In the genomic region with DNA sequence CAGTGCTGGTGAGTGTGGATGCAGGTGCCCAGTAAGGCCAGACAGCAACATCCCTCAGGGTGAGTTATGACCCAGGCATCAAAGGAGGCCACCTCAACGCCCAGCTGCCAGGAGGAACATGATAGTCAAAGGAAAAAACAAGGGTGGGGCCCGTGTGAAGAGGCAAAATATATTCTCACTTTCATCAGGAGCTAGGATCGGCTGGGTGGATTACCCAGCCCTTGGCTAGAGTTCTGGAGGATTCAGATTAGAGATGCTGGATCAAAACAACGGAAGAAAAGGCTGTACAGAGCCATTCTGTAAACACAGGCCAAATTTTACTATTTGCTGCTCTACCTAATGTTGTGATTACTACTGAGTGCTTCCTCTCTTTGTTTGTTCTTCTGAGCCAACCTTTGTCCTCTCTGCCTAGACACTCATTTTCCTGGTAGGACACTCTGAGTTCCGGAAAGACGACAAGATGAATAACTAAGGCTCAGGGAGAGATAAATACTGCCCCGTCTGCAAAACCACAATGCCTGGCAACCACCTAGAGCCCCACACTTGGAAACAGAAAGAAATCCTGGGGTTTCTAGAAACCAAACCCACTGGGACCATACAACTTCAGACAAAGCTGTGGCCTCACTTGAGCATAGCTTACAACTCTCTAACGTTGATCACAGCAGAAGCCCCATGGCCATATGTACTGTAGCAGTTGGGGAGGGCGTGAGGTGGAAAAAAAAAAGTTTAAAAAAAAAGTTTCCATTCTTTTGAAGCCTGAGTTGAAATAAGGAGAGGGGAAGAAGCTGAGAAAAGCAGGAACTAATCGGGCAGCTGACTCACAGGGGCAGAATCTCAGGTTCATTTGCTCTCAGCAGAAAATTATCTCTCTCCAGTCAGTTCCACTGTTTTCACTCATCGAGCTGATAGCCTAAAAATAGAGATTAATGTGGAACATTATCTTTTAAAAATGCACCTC, we compare ENCODE assay signal across 8 cellular contexts. TPM values are rescaled to one million over a fixed set of nuclear protein-coding genes. Genes with fewer than 3 reads are reported as not detected.
A peak's percentile ranks its signal among the peaks of the same experiment; 100 is the strongest.
DNase-seq lines count a peak whose midpoint lies in the region; ATAC-seq lines count a peak whose summit lies in the region.

No MANE protein-coding gene starts in this region.

- H3K27ac Mint-ChIP-seq in activated naive CD4-positive, alpha-beta T cell treated with anti-CD3 and anti-CD28 coated beads, Interleukin-2, amount 10 ng/mL, durations not matched to agents 7 days and 5 days, result peak overlapping the region; percentile 64

- H3K27me3 ChIP-seq in ACC112 (ENCODE audit: insufficient read depth, low read length), result no peaks in the 10 kb centered on the region
- no peaks in the 10 kb centered on the region for H3K27me3 ChIP-seq in aorta (ENCODE audit: control insufficient read depth in 1 of 2, insufficient read depth in 2 of 2, low read length in 1 of 2)

- H3K27ac ChIP-seq in ACC112 (ENCODE audit: low read depth, low read length), result peak overlapping the region; percentile 94
- no peak overlapping the region for H3K27ac ChIP-seq in aorta (ENCODE audit: low read depth in 1 of 2, low read length in 2 of 2)

- CTCF ChIA-PET in activated naive CD4-positive, alpha-beta T cell treated with anti-CD3 and anti-CD28 coated beads, Interleukin-2, amount 10 ng/mL, durations not matched to agents 7 days and 5 days (lab: Charles Lee), result interaction anchor here (1.1 to 1.9 kb wide), 6 partner anchors 11 to 71 kb away, joined by 3 to 7 read pairs (median 4); partner anchors contain the start of gene PMAIP1

- WGBS in aorta, 2 donors, result 47% methylated on average over 11 of the region's 11 CpGs

- intact Hi-C loops in aorta (cut with DNase I), result no loop called here

- no peaks in the 10 kb centered on the region for H3K27me3 Mint-ChIP-seq in activated naive CD4-positive, alpha-beta T cell treated with anti-CD3 and anti-CD28 coated beads, Interleukin-2, amount 10 ng/mL, durations not matched to agents 7 days and 5 days

- no peaks in the 10 kb centered on the region for H3K9me3 ChIP-seq in aorta (ENCODE audit: control insufficient read depth, low read length)

- H3K4me1 Mint-ChIP-seq in activated naive CD4-positive, alpha-beta T cell treated with anti-CD3 and anti-CD28 coated beads, Interleukin-2, amount 10 ng/mL, durations not matched to agents 7 days and 5 days, result peaks cover 47% of the 10 kb centered on the region

- H3K4me3 Mint-ChIP-seq in activated naive CD4-positive, alpha-beta T cell treated with anti-CD3 and anti-CD28 coated beads, Interleukin-2, amount 10 ng/mL, durations not matched to agents 7 days and 5 days, result no peak overlapping the region

- no peaks in the 10 kb centered on the region for H3K79me2 ChIP-seq in ACC112 (ENCODE audit: control insufficient read depth, insufficient read depth, low read length, unreplicated experiment)

- no peaks in the 10 kb centered on the region for H3K36me3 Mint-ChIP-seq in activated naive CD4-positive, alpha-beta T cell treated with anti-CD3 and anti-CD28 coated beads, Interleukin-2, amount 10 ng/mL, durations not matched to agents 7 days and 5 days

- ATAC-seq in GM18868 (IDR thresholded peaks at IDR 0.05; ENCODE audit: unreplicated experiment) (peak; percentile 35), left lobe of liver (peak; percentile 94), aorta (ENCODE audit: low FRiP score) (peak; percentile 29)

- DNase-seq in MV-4-11 (lab: John Stamatoyannopoulos, UW) (peak; percentile 84), left lobe of liver (ENCODE audit: low spot score) (no peak), aorta (no peak), NCI-H128 (lab: John Stamatoyannopoulos, UW; ENCODE audit: unreplicated experiment) (no peak)
- DNase-seq in activated naive CD4-positive, alpha-beta T cell treated with anti-CD3 and anti-CD28 coated beads, Interleukin-2, amount 10 ng/mL, durations not matched to agents 7 days and 5 days, result peak; percentile 36
- DNase-seq in central memory CD4-positive, alpha-beta T cell, result no peak

- H3K9me3 Mint-ChIP-seq in activated naive CD4-positive, alpha-beta T cell treated with anti-CD3 and anti-CD28 coated beads, Interleukin-2, amount 10 ng/mL, durations not matched to agents 7 days and 5 days, result no peaks in the 10 kb centered on the region

- H3K4me3 ChIP-seq in ACC112 (ENCODE audit: low read depth, low read length) (peak overlapping the region; percentile 33), aorta (ENCODE audit: low read length in 2 of 2) (no peak overlapping the region)

- H2AFZ ChIP-seq in ACC112 (ENCODE audit: low read length, unreplicated experiment), result peak overlapping the region; percentile 87

- H3K4me1 ChIP-seq in ACC112 (ENCODE audit: control insufficient read depth, insufficient read depth, low read length, unreplicated experiment) (peaks cover 42% of the 10 kb centered on the region), aorta (ENCODE audit: control insufficient read depth in 1 of 2, insufficient read depth in 2 of 2, low read length in 2 of 2) (peaks cover 0 to 2% of the 10 kb centered on the region in 2 donors)

- H3K36me3 ChIP-seq in ACC112 (ENCODE audit: insufficient read depth, low read length) (no peaks in the 10 kb centered on the region), aorta (ENCODE audit: control insufficient read depth in 1 of 2, insufficient read depth in 2 of 2, low read length in 1 of 2) (no peaks in the 10 kb centered on the region)

RNA-seq across cellular contexts. Expression of gene PMAIP1, which starts 17.8 kb away (rescaled TPM):
- total RNA-seq in left lobe of liver (0.28 TPM), aorta (1 to 10 TPM in 1 of 2 donors, under 1 TPM in 1; 0.24 to 1.3 TPM)
- 1 to 10 TPM in 1 of 2 donors, under 1 TPM in 1; 0.20 to 1.0 TPM for polyA plus RNA-seq in aorta

Comparison
In these comparisons a context has a peak if more than half of its experiments do, and no peak if none do; other contexts are left out.
1. ATAC-seq: peak in every context shown above with its lines; median percentile 94 in left lobe of liver; 35 in GM18868; 29 in aorta.
2. DNase-seq: peak in MV-4-11 (single experiment) and activated naive CD4-positive, alpha-beta T cell treated with anti-CD3 and anti-CD28 coated beads, Interleukin-2, amount 10 ng/mL, durations not matched to agents 7 days and 5 days (single experiment); none in left lobe of liver (single experiment), aorta (0 of 2), central memory CD4-positive, alpha-beta T cell (single experiment) and NCI-H128 (single experiment).